19 cellular contexts compared by ENCODE assay signal in the genomic region with DNA sequence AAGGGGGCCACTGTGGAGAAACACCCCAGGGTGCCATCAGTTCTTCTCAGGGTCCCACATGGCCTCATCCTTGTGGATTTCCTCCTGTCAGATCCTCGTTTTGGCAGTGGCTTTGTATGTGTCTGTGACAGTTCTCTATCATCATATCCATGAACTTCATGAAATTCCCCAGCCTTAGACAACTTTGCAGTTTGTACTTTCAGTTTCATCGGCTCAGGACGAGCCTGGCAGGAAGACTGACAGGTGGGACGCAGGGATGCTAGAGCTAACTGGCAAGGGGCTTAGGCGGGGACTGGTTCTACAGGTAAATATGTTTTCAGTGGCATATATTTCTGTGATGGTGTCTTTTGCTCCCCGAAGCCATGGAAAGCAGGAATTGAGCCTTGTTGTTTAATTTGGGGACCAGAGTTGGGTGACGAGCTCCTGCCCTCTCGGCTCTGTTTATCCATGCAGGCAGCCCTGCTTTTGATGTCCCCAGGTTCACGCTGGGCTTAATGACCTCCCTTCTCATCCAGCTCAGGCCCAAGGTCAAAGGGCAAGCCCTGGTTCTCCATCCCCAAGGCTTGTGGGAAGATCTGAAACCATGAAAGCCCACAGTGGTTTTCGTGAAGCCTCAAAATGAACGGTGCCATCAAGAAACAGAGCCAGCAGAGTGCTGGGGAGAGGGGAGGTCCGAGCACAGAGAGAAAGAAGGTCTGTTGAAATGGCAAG. TPM values are rescaled to one million over a fixed set of nuclear protein-coding genes. Genes with fewer than 3 reads are reported as not detected.
DNase-seq lines count a peak whose midpoint lies in the region; ATAC-seq and TF ChIP-seq lines count a peak whose summit lies in the region.
"Had no signal": no experiment of that assay in that cellular context is flagged by ENCODE, and none has a peak within 500 bp of the region (broad histone marks: within the 10 kb centered on the region; RNA-seq: fewer than 3 reads in every experiment).

No MANE protein-coding gene starts in this region.

- H4K20me1 ChIP-seq in GM23248 (ENCODE audit: insufficient read depth): no peaks in the 10 kb centered on the region
- no peaks in the 10 kb centered on the region for H4K20me1 ChIP-seq in OCI-LY3 (ENCODE audit: insufficient read depth, low read length)

- no peak overlapping the region for H3K9ac ChIP-seq in GM23248
- no peak overlapping the region for H3K9ac ChIP-seq in OCI-LY3 (ENCODE audit: low read length)
- no peak overlapping the region for H3K9ac ChIP-seq in skeletal muscle tissue (ENCODE audit: low read depth in 1 of 3, low read length in 3 of 3)

- no peaks in the 10 kb centered on the region for H3K27me3 ChIP-seq in GM23248 (replicated peaks; ENCODE audit: insufficient read depth)
- H3K27me3 ChIP-seq in OCI-LY3 (ENCODE audit: low read depth, low read length): 0 out of 2 replicates have a peak, but pooled peaks cover 5% of the 10 kb centered on the region
- no peaks in the 10 kb centered on the region for H3K27me3 ChIP-seq in skeletal muscle tissue (ENCODE audit: control insufficient read depth in 3 of 3, insufficient read depth in 3 of 3, low read length in 3 of 3)
- H3K27me3 ChIP-seq: BE2C, gastrocnemius medialis, pancreas, tibial nerve had no signal

- no peaks in the 10 kb centered on the region for H3K36me3 ChIP-seq in GM23248 (ENCODE audit: low read depth)
- no peaks in the 10 kb centered on the region for H3K36me3 ChIP-seq in OCI-LY3 (replicated peaks; ENCODE audit: low read depth, low read length)
- H3K36me3 ChIP-seq in skeletal muscle tissue (ENCODE audit: control insufficient read depth in 3 of 3, insufficient read depth in 3 of 3, low read length in 3 of 3): no peaks in the 10 kb centered on the region
- H3K36me3 ChIP-seq: BE2C, gastrocnemius medialis, pancreas, tibial nerve had no signal

- H3K9me3 ChIP-seq in GM23248 (ENCODE audit: low read depth) (no peaks in the 10 kb centered on the region), OCI-LY3 (ENCODE audit: insufficient read depth, low read length) (no peaks in the 10 kb centered on the region), skeletal muscle tissue (ENCODE audit: control insufficient read depth in 3 of 3, low read length in 3 of 3) (no peaks in the 10 kb centered on the region)
- H3K9me3 ChIP-seq: BE2C, gastrocnemius medialis, pancreas, tibial nerve had no signal

- peak overlapping the region; percentile 9 for H3K4me2 ChIP-seq in GM23248 (ENCODE audit: unreplicated experiment)
- peak overlapping the region; percentile 73 for H3K4me2 ChIP-seq in OCI-LY3 (ENCODE audit: low read length)

- H3F3A ChIP-seq in GM23248 (ENCODE audit: insufficient read depth): peaks cover 9% of the 10 kb centered on the region; the same call in 1 of the 2 replicates

- ATAC-seq in GM21737 (IDR thresholded peaks at IDR 0.05; ENCODE audit: unreplicated experiment): no peak
- ATAC-seq: activated CD4-positive, CD25-positive, alpha-beta regulatory T cell treated with anti-CD3 and anti-CD28 coated beads, Interleukin-2, amount 50 U/mL, for 24 hours; activated T-cell treated with anti-CD3 and anti-CD28 coated beads, Interleukin-2, amount 50 U/mL, for 4 hours; gastrocnemius medialis; pancreas had no signal

- WGBS in GM23248 (ENCODE audit: low coverage in 1 of 2, low lambda C conversion rate in 2 of 2, missing lambda C conversion rate in 2 of 2), 2 experiments: 57 to 59% methylated on average over 12 of the region's 12 CpGs

- DNase-seq in GM23248 (no peak), foreskin fibroblast (no peak), HK-2 (ENCODE audit: unreplicated experiment) (no peak)
- DNase-seq in stimulated activated CD4-positive, alpha-beta T cell treated with anti-CD3 and anti-CD28 coated beads, Interleukin-4, amount 100 ng/mL, for 4 hours: no peak
- DNase-seq: activated naive CD4-positive, alpha-beta T cell treated with anti-CD3 and anti-CD28 coated beads for 36 hours; activated T-cell treated with anti-CD3 and anti-CD28 coated beads, Interleukin-2, amount 50 U/mL, for 4 hours; BE2C; central memory CD4-positive, alpha-beta T cell; gastrocnemius medialis; kidney; naive B cell; NCI-H1694 treated with DMSO at 0.1 percent for 48 hours; NCI-H345; pancreas had no signal

- 0 out of 2 replicates have a peak overlapping the region, but pooled peaks have one; percentile 43 for H2AFZ ChIP-seq in GM23248
- peak overlapping the region; percentile 81 for H2AFZ ChIP-seq in OCI-LY3 (ENCODE audit: low read depth, low read length)

- H3K27ac ChIP-seq in GM23248: no peak overlapping the region
- no peak overlapping the region for H3K27ac ChIP-seq in OCI-LY3 (ENCODE audit: low read length)
- peak overlapping the region; percentile 12 for H3K27ac ChIP-seq in skeletal muscle tissue (ENCODE audit: low read depth, low read length)
- H3K27ac ChIP-seq: gastrocnemius medialis, pancreas, tibial nerve had no signal

- TF ChIP-seq CTCF in OCI-LY3 (IDR thresholded peaks at IDR 0.05; ENCODE audit: low read depth, low read length): no peak
- TF ChIP-seq CTCF in foreskin fibroblast (IDR thresholded peaks at IDR 0.05; ENCODE audit: low read depth, low read length): no peak

- in situ Hi-C loops in GM23248 (cut with MboI): loop anchor here (5.0 kb wide), 1 partner anchor 120 kb away; no protein-coding TSS in a partner anchor

- H3K4me3 ChIP-seq in GM23248: no peak overlapping the region
- peak overlapping the region; percentile 54 for H3K4me3 ChIP-seq in OCI-LY3 (ENCODE audit: low read length)
- H3K4me3 ChIP-seq in foreskin fibroblast (ENCODE audit: low read depth in 1 of 2, low read length in 2 of 2): peak overlapping the region; percentile 20 to 35
- H3K4me3 ChIP-seq in skeletal muscle tissue (ENCODE audit: low read length in 3 of 3): no peak overlapping the region
- H3K4me3 ChIP-seq: gastrocnemius medialis, pancreas, tibial nerve had no signal

- H3K4me1 ChIP-seq in GM23248 (ENCODE audit: insufficient read depth) (peaks cover 18% of the 10 kb centered on the region), OCI-LY3 (ENCODE audit: low read length) (peaks cover 9% of the 10 kb centered on the region), skeletal muscle tissue (ENCODE audit: control insufficient read depth in 3 of 3, insufficient read depth in 3 of 3, low read length in 3 of 3) (peaks cover 4 to 16% (median 15%) of the 10 kb centered on the region in 3 donors)
- H3K4me1 ChIP-seq: BE2C, pancreas had no signal

- H3K79me2 ChIP-seq in GM23248 (ENCODE audit: insufficient read depth): no peaks in the 10 kb centered on the region
- no peaks in the 10 kb centered on the region for H3K79me2 ChIP-seq in OCI-LY3 (ENCODE audit: low read length)

- no peaks in the 10 kb centered on the region for H3K9me2 ChIP-seq in GM23248 (ENCODE audit: insufficient read depth)

RNA-seq across cellular contexts. Expression of a gene that starts 11.2 kb away (rescaled TPM):
- total RNA-seq in GM23248 (2014; rRNA removed; shearing (Covaris generic)): 4.9 and 5.5 TPM in 2 replicates
- polyA plus RNA-seq in GM23248 (2016; fragmentation: Nextera tagmentation; extraction: Ambion mirVana): 4.1 and 4.2 TPM in 2 replicates
- 1.6 TPM for total RNA-seq in skeletal muscle tissue

RNA-seq across cellular contexts. Expression of a gene that starts 51.6 kb away (rescaled TPM):
- total RNA-seq in GM23248 (2014; rRNA removed; shearing (Covaris generic)): 11.2 and 12.9 TPM in 2 replicates
- polyA plus RNA-seq in GM23248 (2016; fragmentation: Nextera tagmentation; extraction: Ambion mirVana): 5.7 and 5.9 TPM in 2 replicates
- total RNA-seq in skeletal muscle tissue: 3.7 TPM

Comparison
In these comparisons a context has a peak if more than half of its experiments do, and no peak if none do; other contexts are left out.
1. H3K4me3 ChIP-seq: peak in OCI-LY3 (single experiment) and foreskin fibroblast (2 of 2); none in GM23248 (single experiment) and skeletal muscle tissue (0 of 3).